Comparison of ENCODE assay signal across 11 cellular contexts in the genomic region with DNA sequence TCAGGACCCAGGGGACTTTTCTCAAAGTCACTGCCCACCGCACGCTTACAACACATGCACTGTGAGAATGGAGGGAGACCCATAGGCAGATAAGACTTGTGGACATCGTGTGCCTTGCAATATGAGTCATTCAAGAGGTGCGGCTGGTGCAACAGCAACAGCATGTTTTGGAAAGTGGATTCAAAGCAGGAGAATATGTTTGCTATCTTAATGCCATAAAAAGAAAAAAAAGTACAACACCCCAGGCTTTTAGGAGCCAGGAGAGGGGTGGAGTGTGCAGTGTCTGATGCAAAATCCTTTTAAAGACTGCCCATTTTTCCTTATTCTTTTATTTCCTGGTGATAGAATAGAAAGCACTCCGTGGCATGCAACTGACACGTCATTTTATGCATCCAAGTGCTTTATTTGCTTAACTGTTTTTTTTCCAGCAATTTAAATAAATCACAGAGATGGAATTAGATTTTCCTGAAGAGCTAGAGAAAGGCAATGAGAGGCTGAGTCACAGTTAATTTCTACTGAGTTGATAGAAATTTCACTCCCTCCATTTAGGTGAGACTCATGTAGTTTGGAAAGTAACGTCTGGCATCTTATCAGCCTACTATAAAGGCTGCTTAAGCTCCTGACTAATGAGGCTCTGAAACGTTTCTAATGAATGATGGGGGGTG.
DNase-seq lines count a peak whose midpoint lies in the region; ATAC-seq, FAIRE-seq and TF ChIP-seq lines count a peak whose summit lies in the region.
"Had no signal": no experiment of that assay in that cellular context is flagged by ENCODE, and none has a peak within 500 bp of the region (broad histone marks: within the 10 kb centered on the region; RNA-seq: fewer than 3 reads in every experiment).

No MANE protein-coding gene starts in this region.

- H3K9ac ChIP-seq in fibroblast of lung (ENCODE audit: insufficient read depth, low read length), result no peak overlapping the region

- no peaks in the 10 kb centered on the region for H3K4me1 ChIP-seq in breast epithelium
- no peaks in the 10 kb centered on the region for H3K4me1 ChIP-seq in fibroblast of lung (ENCODE audit: control insufficient read depth, extremely low read depth, insufficient read depth, low read length)

- H2AFZ ChIP-seq in fibroblast of lung (ENCODE audit: low read length), result no peak overlapping the region

- intact Hi-C loops in MCF 10A (cut with micrococcal nuclease), result loop anchor here (2.0 kb wide), 1 partner anchor 40 kb away; no protein-coding TSS in a partner anchor
- intact Hi-C loops in breast epithelium (cut with DNase I; ENCODE audit: low total_unique reads), result no loop called here

- H3K79me2 ChIP-seq in fibroblast of lung (ENCODE audit: control insufficient read depth, insufficient read depth, low read length), result no peaks in the 10 kb centered on the region

- H3K36me3 ChIP-seq in breast epithelium (no peaks in the 10 kb centered on the region), fibroblast of lung (ENCODE audit: control insufficient read depth, insufficient read depth, low read length) (no peaks in the 10 kb centered on the region)

- no peak for FAIRE-seq in RCC 7860 (lab: Jason Lieb, UNC)

- no peaks in the 10 kb centered on the region for H3K9me3 Mint-ChIP-seq in MCF 10A (ENCODE audit: unreplicated experiment)
- H3K9me3 Mint-ChIP-seq in activated T-helper 17 cell treated with anti-CD3 and anti-CD28 coated beads, Interleukin-2, amount 50 U/mL, for 72 hours, result no peaks in the 10 kb centered on the region
- H3K9me3 Mint-ChIP-seq: activated CD4-positive, alpha-beta memory T cell treated with anti-CD3 and anti-CD28 coated beads, Interleukin-2, amount 10 ng/mL, durations not matched to agents 7 days and 5 days; nephron had no signal

- no peak overlapping the region for H3K27ac ChIP-seq in breast epithelium
- H3K27ac ChIP-seq in fibroblast of lung (ENCODE audit: insufficient read depth, low read length), result no peak overlapping the region

- CTCF ChIA-PET in MCF 10A (lab: Yijun Ruan, JAX), result interaction anchor here (0.7 to 1.0 kb wide), 4 partner anchors 13 to 1182 kb away, joined by 3 to 4 read pairs (median 3); no protein-coding TSS in a partner anchor

- H3K9me3 ChIP-seq in breast epithelium (no peaks in the 10 kb centered on the region), fibroblast of lung (ENCODE audit: control insufficient read depth, insufficient read depth, low read depth, low read length) (no peaks in the 10 kb centered on the region)

- no peak for TF ChIP-seq POLR2A in breast epithelium (IDR thresholded peaks at IDR 0.05)

- no peak for TF ChIP-seq CTCF in MCF 10A (IDR thresholded peaks at IDR 0.05; ENCODE audit: unreplicated experiment)
- TF ChIP-seq CTCF in breast epithelium (IDR thresholded peaks at IDR 0.05), result no peak
- TF ChIP-seq CTCF in fibroblast of lung (conservative IDR thresholded peaks at IDR 0.05 in 1 of 2, IDR thresholded peaks at IDR 0.05 in 1 of 2; ENCODE audit: low read depth in 1 of 2, low read length in 2 of 2), result no peak

- no peak overlapping the region for H3K4me2 ChIP-seq in fibroblast of lung (ENCODE audit: extremely low read depth, insufficient read depth, low read length)

- peaks cover 27% of the 10 kb centered on the region for H3K4me1 Mint-ChIP-seq in MCF 10A (ENCODE audit: insufficient read depth, unreplicated experiment)
- H3K4me1 Mint-ChIP-seq in activated T-helper 17 cell treated with anti-CD3 and anti-CD28 coated beads, Interleukin-2, amount 50 U/mL, for 72 hours, result no peaks in the 10 kb centered on the region
- H3K4me1 Mint-ChIP-seq: activated CD4-positive, alpha-beta memory T cell treated with anti-CD3 and anti-CD28 coated beads, Interleukin-2, amount 10 ng/mL, durations not matched to agents 7 days and 5 days; nephron had no signal

- peak overlapping the region; percentile 65 for H3K4me3 Mint-ChIP-seq in MCF 10A (ENCODE audit: unreplicated experiment)
- H3K4me3 Mint-ChIP-seq in activated T-helper 17 cell treated with anti-CD3 and anti-CD28 coated beads, Interleukin-2, amount 50 U/mL, for 72 hours, result no peak overlapping the region
- H3K4me3 Mint-ChIP-seq: activated CD4-positive, alpha-beta memory T cell treated with anti-CD3 and anti-CD28 coated beads, Interleukin-2, amount 10 ng/mL, durations not matched to agents 7 days and 5 days; nephron had no signal

- no peak for ATAC-seq in HG03439 (IDR thresholded peaks at IDR 0.05; ENCODE audit: unreplicated experiment)
- ATAC-seq in HG02610 (IDR thresholded peaks at IDR 0.05; ENCODE audit: unreplicated experiment), result no peak
- no peak for ATAC-seq in activated T-helper 17 cell treated with anti-CD3 and anti-CD28 coated beads, Interleukin-2, amount 50 U/mL, for 72 hours (replicated peaks)

- peak; percentile 85 for DNase-seq in MCF 10A (ENCODE audit: unreplicated experiment)
- DNase-seq in breast epithelium (ENCODE audit: low spot score in 2 of 2), result no peak
- DNase-seq in RCC 7860 (ENCODE audit: low spot score), result peak; percentile 22
- DNase-seq in fibroblast of lung (ENCODE audit: low read depth in 2 of 2), result peak; percentile 60 to 81
- peak; percentile 23 for DNase-seq in stromal cell of bone marrow (ENCODE audit: low read depth)
- DNase-seq: activated CD4-positive, alpha-beta memory T cell treated with anti-CD3 and anti-CD28 coated beads, Interleukin-2, amount 10 ng/mL, durations not matched to agents 7 days and 5 days; AML-193 had no signal

- no peaks in the 10 kb centered on the region for H3K27me3 Mint-ChIP-seq in MCF 10A (ENCODE audit: insufficient read depth, unreplicated experiment)
- H3K27me3 Mint-ChIP-seq in activated T-helper 17 cell treated with anti-CD3 and anti-CD28 coated beads, Interleukin-2, amount 50 U/mL, for 72 hours, result peaks cover 21% of the 10 kb centered on the region
- H3K27me3 Mint-ChIP-seq: activated CD4-positive, alpha-beta memory T cell treated with anti-CD3 and anti-CD28 coated beads, Interleukin-2, amount 10 ng/mL, durations not matched to agents 7 days and 5 days had no signal

- BruUV-seq in MCF 10A (replicated peaks; lab: Mats Ljungman, UMichigan), result no TSS peak

- H3K27me3 ChIP-seq in breast epithelium (no peaks in the 10 kb centered on the region), fibroblast of lung (ENCODE audit: control insufficient read depth, insufficient read depth, low read length) (no peaks in the 10 kb centered on the region)

- peak overlapping the region; percentile 87 for H3K27ac Mint-ChIP-seq in MCF 10A (ENCODE audit: low read depth, unreplicated experiment)
- H3K27ac Mint-ChIP-seq in activated T-helper 17 cell treated with anti-CD3 and anti-CD28 coated beads, Interleukin-2, amount 50 U/mL, for 72 hours, result no peak overlapping the region
- H3K27ac Mint-ChIP-seq: activated CD4-positive, alpha-beta memory T cell treated with anti-CD3 and anti-CD28 coated beads, Interleukin-2, amount 10 ng/mL, durations not matched to agents 7 days and 5 days; nephron had no signal

- H3K36me3 Mint-ChIP-seq in MCF 10A (ENCODE audit: insufficient read depth, unreplicated experiment), result peaks cover 12% of the 10 kb centered on the region
- no peaks in the 10 kb centered on the region for H3K36me3 Mint-ChIP-seq in activated T-helper 17 cell treated with anti-CD3 and anti-CD28 coated beads, Interleukin-2, amount 50 U/mL, for 72 hours (ENCODE audit: low read depth)

- POLR2A ChIA-PET in MCF 10A (lab: Yijun Ruan, JAX), result interaction anchor here (0.5 to 1.9 kb wide), 9 partner anchors 10 to 1877 kb away, joined by 3 to 5 read pairs (median 4); a partner anchor contains a TSS

- H3K4me3 ChIP-seq in breast epithelium, result no peak overlapping the region
- H3K4me3 ChIP-seq in fibroblast of lung (replicated peaks in 1 of 4; ENCODE audit: control extremely low read depth in 1 of 4, insufficient read depth in 1 of 4, low read depth in 3 of 4, low read length in 4 of 4), result peak overlapping the region in 1 of 4 experiments; percentile 18

- H4K20me1 ChIP-seq in fibroblast of lung (ENCODE audit: control insufficient read depth, extremely low read depth, insufficient read depth, low read length), result no peaks in the 10 kb centered on the region

Comparison
In these comparisons a context has a peak if more than half of its experiments do, and no peak if none do; other contexts are left out.
1. DNase-seq: peak in MCF 10A (single experiment), RCC 7860 (single experiment), fibroblast of lung (2 of 2) and stromal cell of bone marrow (single experiment); none in breast epithelium (0 of 2).